ENCODE assay signal across 1 cellular context in genomic region chr16:77758046-77758445, GRCh38.
TF ChIP-seq lines count a peak whose summit lies in the region.

No MANE protein-coding gene starts in this region.

TF ChIP-seq in HepG2, 621 proteins besides CTCF, POLR2A, EP300 and RAD21 (continued from another document):
- TF ChIP-seq SOX5 (CRISPR knock-in tag; IDR thresholded peaks at IDR 0.05; ENCODE audit: borderline replicate concordance) (peak; percentile 57; the same call in 1 of the 2 replicates), PRMT3 (CRISPR knock-in tag; IDR thresholded peaks at IDR 0.05; ENCODE audit: borderline replicate concordance, low read depth) (no peak), NCOR1 (IDR thresholded peaks at IDR 0.05; ENCODE audit: borderline replicate concordance, low read length) (0 out of 2 replicates have a peak, but pooled peaks have one; percentile 20), SOX13 (IDR thresholded peaks at IDR 0.05) (no peak), SOX13 (CRISPR knock-in tag; conservative IDR thresholded peaks at IDR 0.05 in 1 of 2, IDR thresholded peaks at IDR 0.05 in 1 of 2) (peak in 1 of 2 experiments; percentile 68; a peak in 2 of 4 replicates)
TF ChIP-seq in HepG2: peak in this region for 3.
